ENCODE assay signal across 2 cellular contexts in genomic region chr22:24518228-24518627, GRCh38.
TF ChIP-seq lines count a peak whose summit lies in the region.

No MANE protein-coding gene starts in this region.

TF ChIP-seq in HEK293, 187 proteins besides CTCF, POLR2A, EP300 and RAD21 (continued from another document):
- peak; percentile 95 for TF ChIP-seq SCRT1 (tag by site-specific recombination; IDR thresholded peaks at IDR 0.05; ENCODE audit: borderline replicate concordance)

TF ChIP-seq in GM12878, 131 proteins besides CTCF, POLR2A, EP300 and RAD21:
- no peak for TF ChIP-seq PBX3 (IDR thresholded peaks at IDR 0.05; ENCODE audit: insufficient replicate concordance, low read depth, low read length)
- no peak for TF ChIP-seq CREB1 (IDR thresholded peaks at IDR 0.05; ENCODE audit: low read depth)
- TF ChIP-seq JUND (IDR thresholded peaks at IDR 0.05; ENCODE audit: low read depth, low read length) = no peak
- no peak for TF ChIP-seq NBN (IDR thresholded peaks at IDR 0.05)
- TF ChIP-seq E2F4 (IDR thresholded peaks at IDR 0.05; ENCODE audit: low read depth, low read length) = no peak
- no peak for TF ChIP-seq TCF3 (IDR thresholded peaks at IDR 0.05; ENCODE audit: borderline replicate concordance, insufficient read depth, low read depth, low read length)
- TF ChIP-seq SMAD5 (IDR thresholded peaks at IDR 0.05; ENCODE audit: low read depth) = no peak
- no peak for TF ChIP-seq IKZF1 (conservative IDR thresholded peaks at IDR 0.05)
- TF ChIP-seq RFX5 (IDR thresholded peaks at IDR 0.05; ENCODE audit: low read depth, low read length) = no peak
- TF ChIP-seq ESRRA (IDR thresholded peaks at IDR 0.05; ENCODE audit: low read length) = no peak
- TF ChIP-seq STAT3 (IDR thresholded peaks at IDR 0.05; ENCODE audit: low read depth, low read length) = no peak
- TF ChIP-seq CBX5 (IDR thresholded peaks at IDR 0.05; ENCODE audit: low read depth) = no peak
- no peak for TF ChIP-seq KLF5 (IDR thresholded peaks at IDR 0.05; ENCODE audit: partially characterized antibody)
